Comparison of ENCODE assay signal across 16 cellular contexts in the genomic region with DNA sequence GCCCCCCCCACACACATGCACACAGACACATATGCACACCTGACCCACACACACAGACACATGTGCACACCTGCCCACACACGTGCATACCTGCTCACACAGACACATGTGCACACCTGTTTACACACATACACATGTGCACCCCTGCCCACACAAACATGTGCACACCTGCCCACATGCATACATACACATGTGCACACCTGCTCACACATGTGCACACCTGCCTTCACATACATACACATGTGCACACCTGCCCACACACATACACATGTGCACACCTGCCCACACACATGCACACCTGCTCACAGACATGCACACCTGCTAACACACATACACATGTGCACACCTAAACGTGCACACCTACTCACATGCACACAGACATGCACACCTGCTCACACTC.
DNase-seq lines count a peak whose midpoint lies in the region; ATAC-seq and TF ChIP-seq lines count a peak whose summit lies in the region.
"Had no signal": no experiment of that assay in that cellular context is flagged by ENCODE, and none has a peak within 500 bp of the region (broad histone marks: within the 10 kb centered on the region; RNA-seq: fewer than 3 reads in every experiment).

No MANE protein-coding gene starts in this region.

- peak; percentile 46 for DNase-seq in cardiac septum (ENCODE audit: low spot score)
- no peak for DNase-seq in heart right ventricle
- DNase-seq in glutamatergic neuron = no peak
- no peak for DNase-seq in naive thymus-derived CD4-positive, alpha-beta T cell
- DNase-seq in DMS79 (lab: John Stamatoyannopoulos, UW) = no peak
- DNase-seq in PC-9 = no peak
- DNase-seq: AML-193; Caco-2; CD4-positive, alpha-beta T cell; GDM1; GOT3; H9 had no signal

- H3K4me3 Mint-ChIP-seq in glutamatergic neuron (ENCODE audit: unreplicated experiment) = no peak overlapping the region
- H3K4me3 Mint-ChIP-seq in naive thymus-derived CD4-positive, alpha-beta T cell = no peak overlapping the region
- H3K4me3 Mint-ChIP-seq: CD4-positive, alpha-beta T cell had no signal

- TF ChIP-seq CTCF in heart right ventricle (IDR thresholded peaks at IDR 0.05) (no peak), glutamatergic neuron (IDR thresholded peaks at IDR 0.05; ENCODE audit: partially characterized antibody, unreplicated experiment) (no peak), PC-9 (conservative IDR thresholded peaks at IDR 0.05) (no peak)

- H2AFZ ChIP-seq in PC-9 = no peak overlapping the region

- no peaks in the 10 kb centered on the region for H3K79me2 ChIP-seq in PC-9 (ENCODE audit: low read depth)

- peak overlapping the region; percentile 67 for H3K27ac Mint-ChIP-seq in glutamatergic neuron (ENCODE audit: unreplicated experiment)
- H3K27ac Mint-ChIP-seq in naive thymus-derived CD4-positive, alpha-beta T cell = no peak overlapping the region
- H3K27ac Mint-ChIP-seq: CD4-positive, alpha-beta T cell; H9 had no signal

- H3K4me3 ChIP-seq in heart right ventricle = no peak overlapping the region
- no peak overlapping the region for H3K4me3 ChIP-seq in naive thymus-derived CD4-positive, alpha-beta T cell (ENCODE audit: low read length)
- no peak overlapping the region for H3K4me3 ChIP-seq in PC-9
- H3K4me3 ChIP-seq: A549 had no signal

- 74 to 86% methylated on average over 2 of the region's 2 CpGs for WGBS in heart right ventricle, 2 donors

- H3K36me3 ChIP-seq in heart right ventricle = no peaks in the 10 kb centered on the region
- no peaks in the 10 kb centered on the region for H3K36me3 ChIP-seq in naive thymus-derived CD4-positive, alpha-beta T cell (ENCODE audit: control insufficient read depth in 2 of 3, insufficient read depth in 3 of 3, low read length in 3 of 3)
- no peaks in the 10 kb centered on the region for H3K36me3 ChIP-seq in PC-9 (ENCODE audit: low read depth)

- peaks cover 13% of the 10 kb centered on the region for H3F3A ChIP-seq in PC-9 (ENCODE audit: insufficient read depth, low read depth)

- no TSS peak for BruUV-seq in PC-9 (replicated peaks; lab: Mats Ljungman, UMichigan)

- H3K4me1 ChIP-seq in heart right ventricle (no peaks in the 10 kb centered on the region), PC-9 (replicated peaks; ENCODE audit: insufficient read depth) (no peaks in the 10 kb centered on the region)
- no peaks in the 10 kb centered on the region for H3K4me1 ChIP-seq in naive thymus-derived CD4-positive, alpha-beta T cell (ENCODE audit: control insufficient read depth in 2 of 2, insufficient read depth in 2 of 2, low read length in 2 of 2)
- H3K4me1 ChIP-seq: A549, Caco-2 had no signal

- H3K27me3 ChIP-seq in heart right ventricle = peaks cover 0 to 6% (median 0%) of the 10 kb centered on the region in 7 donors
- no peaks in the 10 kb centered on the region for H3K27me3 ChIP-seq in naive thymus-derived CD4-positive, alpha-beta T cell (ENCODE audit: control insufficient read depth in 2 of 2, insufficient read depth in 2 of 2, low read length in 2 of 2)
- no peaks in the 10 kb centered on the region for H3K27me3 ChIP-seq in PC-9 (ENCODE audit: insufficient read depth, low read depth)

- H3K4me1 Mint-ChIP-seq in glutamatergic neuron (ENCODE audit: low read depth, unreplicated experiment) = no peaks in the 10 kb centered on the region
- H3K4me1 Mint-ChIP-seq in naive thymus-derived CD4-positive, alpha-beta T cell = peaks cover 0 to 5% (median 0%) of the 10 kb centered on the region in 7 donors
- H3K4me1 Mint-ChIP-seq: H9 had no signal

- POLR2A ChIA-PET in naive thymus-derived CD4-positive, alpha-beta T cell (lab: Charles Lee) = no interaction called here
- POLR2A ChIA-PET in PC-9 (lab: Charles Lee; ENCODE audit: unreplicated experiment) = no interaction called here

- intact Hi-C loops in cardiac septum (cut with DNase I) = no loop called here
- intact Hi-C loops in heart right ventricle (cut with DNase I) = no loop called here
- intact Hi-C loops in naive thymus-derived CD4-positive, alpha-beta T cell (cut with micrococcal nuclease) = no loop called here
- intact Hi-C loops in PC-9 (cut with micrococcal nuclease; ENCODE audit: unreplicated experiment) = no loop called here

- no peaks in the 10 kb centered on the region for H3K9me2 ChIP-seq in PC-9 (ENCODE audit: insufficient read depth)

- H3K4me2 ChIP-seq in PC-9 = no peak overlapping the region
- H3K4me2 ChIP-seq: A549 had no signal

- peaks cover 42% of the 10 kb centered on the region for H3K9me3 Mint-ChIP-seq in glutamatergic neuron (ENCODE audit: unreplicated experiment)
- H3K9me3 Mint-ChIP-seq in naive thymus-derived CD4-positive, alpha-beta T cell = peaks cover 16 to 32% (median 22%) of the 10 kb centered on the region in 11 donors

- ATAC-seq in heart right ventricle (no peak), GM19455 (IDR thresholded peaks at IDR 0.05; ENCODE audit: unreplicated experiment) (no peak)
- peak; percentile 14 for ATAC-seq in naive thymus-derived CD4-positive, alpha-beta T cell
- ATAC-seq: A549 had no signal

- H3K9me3 ChIP-seq in heart right ventricle (peaks cover 0 to 52% (median 0%) of the 10 kb centered on the region in 11 donors), PC-9 (ENCODE audit: insufficient read depth, low read depth) (peaks cover 6% of the 10 kb centered on the region; the same call in 1 of the 2 replicates)
- peaks cover 0 to 29% (median 0%) of the 10 kb centered on the region in 3 experiments for H3K9me3 ChIP-seq in naive thymus-derived CD4-positive, alpha-beta T cell (ENCODE audit: control insufficient read depth in 2 of 3, low read length in 3 of 3)
- H3K9me3 ChIP-seq: A549, Caco-2 had no signal

- H3K36me3 Mint-ChIP-seq in glutamatergic neuron (ENCODE audit: unreplicated experiment) = peaks cover 21% of the 10 kb centered on the region
- H3K36me3 Mint-ChIP-seq in naive thymus-derived CD4-positive, alpha-beta T cell = peaks cover 0 to 14% (median 0%) of the 10 kb centered on the region in 5 donors

- H3K27ac ChIP-seq in heart right ventricle (no peak overlapping the region), PC-9 (no peak overlapping the region)
- no peak overlapping the region for H3K27ac ChIP-seq in naive thymus-derived CD4-positive, alpha-beta T cell (ENCODE audit: low read depth, low read length)
- H3K27ac ChIP-seq: 22Rv1, A549, C4-2B had no signal

- H3K27me3 Mint-ChIP-seq in glutamatergic neuron (ENCODE audit: unreplicated experiment) = peaks cover 21% of the 10 kb centered on the region
- no peaks in the 10 kb centered on the region for H3K27me3 Mint-ChIP-seq in naive thymus-derived CD4-positive, alpha-beta T cell
- H3K27me3 Mint-ChIP-seq: CD4-positive, alpha-beta T cell had no signal

- H4K20me1 ChIP-seq in PC-9 (ENCODE audit: insufficient read depth) = no peaks in the 10 kb centered on the region

- CTCF ChIA-PET in naive thymus-derived CD4-positive, alpha-beta T cell (lab: Charles Lee) = no interaction called here
- CTCF ChIA-PET in PC-9 (lab: Charles Lee) = no interaction called here
